In genomic region chr16:75254359-75254837, GRCh38 we compare ENCODE assay signal across 9 cellular contexts. TPM values are rescaled to one million over a fixed set of nuclear protein-coding genes. Genes with fewer than 3 reads are reported as not detected.
A peak's percentile ranks its signal among the peaks of the same experiment; 100 is the strongest.
DNase-seq lines count a peak whose midpoint lies in the region; ATAC-seq and TF ChIP-seq lines count a peak whose summit lies in the region.
"Had no signal": no experiment of that assay in that cellular context is flagged by ENCODE, and none has a peak within 500 bp of the region (broad histone marks: within the 10 kb centered on the region; RNA-seq: fewer than 3 reads in every experiment).

No MANE protein-coding gene starts in this region.

- no peaks in the 10 kb centered on the region for H3K9me3 ChIP-seq in thyroid gland

- TF ChIP-seq RAD21 in Ishikawa (IDR thresholded peaks at IDR 0.05; ENCODE audit: low read depth): no peak

- H3K4me1 ChIP-seq in thyroid gland: peaks cover 72 to 86% of the 10 kb centered on the region in 2 donors

- no peaks in the 10 kb centered on the region for H3K27me3 ChIP-seq in thyroid gland

- ATAC-seq in left colon: peak; percentile 43
- no peak for ATAC-seq in GM21367 (IDR thresholded peaks at IDR 0.05; ENCODE audit: unreplicated experiment)
- ATAC-seq in GM18505 (IDR thresholded peaks at IDR 0.05; ENCODE audit: unreplicated experiment): no peak
- ATAC-seq in HG03280 (IDR thresholded peaks at IDR 0.05; ENCODE audit: unreplicated experiment): no peak
- ATAC-seq: stimulated activated effector memory CD8-positive, alpha-beta T cell treated with anti-CD3 and anti-CD28 coated beads, Interleukin-12 subunit alpha, Interleukin-12 subunit beta, amount 100 ng/mL, for 72 hours had no signal

- TF ChIP-seq EP300 in Ishikawa (IDR thresholded peaks at IDR 0.05; ENCODE audit: borderline replicate concordance): no peak

- 87% methylated on average over 3 to 4 of the region's 5 CpGs for WGBS in thyroid gland, 2 donors

- intact Hi-C loops in left colon (cut with DNase I, micrococcal nuclease): no loop called here
- intact Hi-C loops in thyroid gland (cut with DNase I): no loop called here

- TF ChIP-seq POLR2A in thyroid gland (IDR thresholded peaks at IDR 0.05) (no peak), GM18505 (IDR thresholded peaks at IDR 0.05; ENCODE audit: borderline replicate concordance, extremely low read depth, insufficient read depth, insufficient read length) (no peak)

- no peak for TF ChIP-seq CTCF in thyroid gland (IDR thresholded peaks at IDR 0.05)

- no peaks in the 10 kb centered on the region for H3K36me3 ChIP-seq in thyroid gland

- H3K27ac ChIP-seq in caudate nucleus (ENCODE audit: low read depth, low read length): peak overlapping the region; percentile 30
- H3K27ac ChIP-seq in thyroid gland: peak overlapping the region; percentile 22 to 78 (median 66)

- DNase-seq in caudate nucleus (lab: John Stamatoyannopoulos, UW) (peak in 5 of 61 donors; percentile 17 to 41 (median 35)), left colon (peak; percentile 35 to 80), thyroid gland (peak in 1 of 2 donors; percentile 3)
- DNase-seq in activated CD4-positive, alpha-beta T cell treated with anti-CD3 and anti-CD28 coated beads, Interleukin-2, amount 50 U/mL, for 1 hour: no peak

- no peak overlapping the region for H3K4me3 ChIP-seq in thyroid gland (replicated peaks in 1 of 3)

TF ChIP-seq in Ishikawa, 13 proteins besides CTCF, POLR2A, EP300 and RAD21:
- TF ChIP-seq TEAD4 (IDR thresholded peaks at IDR 0.05) (no peak), MAX (IDR thresholded peaks at IDR 0.05) (0 out of 2 replicates have a peak, but pooled peaks have one; percentile 15)

RNA-seq across cellular contexts. Expression of gene BCAR1, which starts 3.0 kb away (rescaled TPM):
- total RNA-seq in left colon (100 to 1,000 TPM; 139 to 145 TPM), thyroid gland (10 to 100 TPM; 51.1 to 89.9 (median 71.3) TPM)

RNA-seq across cellular contexts. Expression of gene CTRB1, which starts 35.6 kb away (rescaled TPM):
- total RNA-seq in left colon: 1 to 10 TPM in 1 of 2 donors, not detected in 1; 2.4 TPM
- total RNA-seq in thyroid gland: not detected

RNA-seq across cellular contexts. Expression of gene CTRB2, which starts 47.4 kb away (rescaled TPM):
- total RNA-seq in left colon (1 to 10 TPM in 1 of 2 donors, not detected in 1; 6.1 TPM), thyroid gland (not detected)
